ENCODE assay signal across 8 cellular contexts in genomic region chr13:98033277-98034247, GRCh38.
DNase-seq lines count a peak whose midpoint lies in the region; ATAC-seq, FAIRE-seq and TF ChIP-seq lines count a peak whose summit lies in the region.

No MANE protein-coding gene starts in this region.

- TF ChIP-seq RAD21 in HepG2 (CRISPR knock-in tag; IDR thresholded peaks at IDR 0.05): no peak; the same call in 1 of the 2 replicates

- no peaks in the 10 kb centered on the region for H3K36me3 Mint-ChIP-seq in naive thymus-derived CD8-positive, alpha-beta T cell

- DNase-seq in BJ (ENCODE audit: low read depth) (no peak), HT1080 (ENCODE audit: low read depth) (peak; percentile 34), amniotic stem cell (lab: John Stamatoyannopoulos, UW) (peak; percentile 38), HepG2 (ENCODE audit: low spot score) (peak; percentile 85), NCI-H2029 (lab: John Stamatoyannopoulos, UW) (no peak), D341Med (ENCODE audit: low spot score) (no peak), colonic mucosa (no peak)
- no peak for DNase-seq in naive thymus-derived CD8-positive, alpha-beta T cell

- in situ Hi-C loops in HepG2 (cut with HindIII; ENCODE audit: extremely low pct_ligation_motif_present, low pct_unique_long_range_greater_than_20kb): no loop called here

- TSS peak; percentile 79 for BruUV-seq in HepG2 (replicated peaks; lab: Mats Ljungman, UMichigan)

- TF ChIP-seq CTCF in BJ (IDR thresholded peaks at IDR 0.05; ENCODE audit: insufficient read depth, low read depth, low read length) (peak; percentile 60), HepG2 (CRISPR knock-in tag; IDR thresholded peaks at IDR 0.05) (0 out of 2 replicates have a peak, but pooled peaks have one; percentile 11), colonic mucosa (IDR thresholded peaks at IDR 0.05) (no peak)

- H3K9me3 ChIP-seq in HepG2 (ENCODE audit: low read length): no peaks in the 10 kb centered on the region
- H3K9me3 ChIP-seq in colonic mucosa: no peaks in the 10 kb centered on the region

- H3K4me1 Mint-ChIP-seq in naive thymus-derived CD8-positive, alpha-beta T cell: no peaks in the 10 kb centered on the region

- H3K27ac Mint-ChIP-seq in naive thymus-derived CD8-positive, alpha-beta T cell: no peak overlapping the region

- no peaks in the 10 kb centered on the region for H3K9me3 Mint-ChIP-seq in naive thymus-derived CD8-positive, alpha-beta T cell

- H2AFZ ChIP-seq in HepG2 (ENCODE audit: low read length): no peak overlapping the region

- peak; percentile 95 for FAIRE-seq in HepG2 (lab: Jason Lieb, UNC)

- H3K4me3 Mint-ChIP-seq in naive thymus-derived CD8-positive, alpha-beta T cell: no peak overlapping the region

- TF ChIP-seq POLR2A in HepG2 (IDR thresholded peaks at IDR 0.05; ENCODE audit: insufficient read depth in 1 of 2, low read depth in 2 of 2, low read length in 2 of 2): peak in 1 of 2 experiments; percentile 49; a peak in 1 of 4 replicates

- peaks cover 2% of the 10 kb centered on the region; the same call in 1 of the 2 replicates for H3K27me3 ChIP-seq in BJ (ENCODE audit: control insufficient read depth, insufficient read depth, low read length)
- H3K27me3 ChIP-seq in HepG2 (ENCODE audit: control insufficient read depth in 1 of 2, insufficient read depth in 2 of 2, low read length in 2 of 2): no peaks in the 10 kb centered on the region
- H3K27me3 ChIP-seq in colonic mucosa: no peaks in the 10 kb centered on the region

- H4K20me1 ChIP-seq in HepG2 (ENCODE audit: insufficient read depth, low read length): no peaks in the 10 kb centered on the region

- POLR2A ChIA-PET in BJ (lab: Charles Lee) (no interaction called here), HepG2 (lab: Yijun Ruan, JAX) (interaction anchor here (1.2 kb wide), 1 partner anchor 108 kb away, joined by 4 read pairs; no protein-coding TSS in a partner anchor)
- POLR2A ChIA-PET in naive thymus-derived CD8-positive, alpha-beta T cell (lab: Charles Lee): no interaction called here

- H3K27ac ChIP-seq in HepG2 (ENCODE audit: extremely low read length, insufficient read depth, low read length) (peak overlapping the region; percentile 63), colonic mucosa (no peak overlapping the region)

- H3K79me2 ChIP-seq in HepG2 (ENCODE audit: insufficient read depth, low read length): no peaks in the 10 kb centered on the region

- H3K4me1 ChIP-seq in HepG2 (ENCODE audit: insufficient read depth, low read length) (peaks cover 72% of the 10 kb centered on the region), colonic mucosa (no peaks in the 10 kb centered on the region)

- CTCF ChIA-PET in BJ (lab: Yijun Ruan, JAX) (interaction anchor here (0.6 to 2.0 kb wide), 39 partner anchors 9 to 640 kb away, joined by 3 to 9 read pairs (median 4); no protein-coding TSS in a partner anchor), HepG2 (lab: Yijun Ruan, JAX; ENCODE audit: low intra/inter-chr PET ratio, low total read pairs) (no interaction called here)

- H3K4me2 ChIP-seq in HepG2 (ENCODE audit: low read depth, low read length): peak overlapping the region; percentile 95

- ATAC-seq in HepG2: peak; percentile 95
- no peak for ATAC-seq in naive thymus-derived CD8-positive, alpha-beta T cell

- intact Hi-C loops in HepG2 (cut with micrococcal nuclease; ENCODE audit: unreplicated experiment) (loop anchor here (5.0 kb wide), 1 partner anchor 69 kb away; no protein-coding TSS in a partner anchor), colonic mucosa (cut with DNase I) (loop anchor here (10.0 kb wide), 2 partner anchors 91 to 391 kb away; no protein-coding TSS in a partner anchor)

- peak overlapping the region; percentile 25; the same call in 1 of the 2 replicates for H3K9ac ChIP-seq in HepG2 (ENCODE audit: insufficient read depth, low read depth, low read length)
- H3K9ac ChIP-seq in colonic mucosa (ENCODE audit: low read depth in 2 of 2, low read length in 2 of 2): no peak overlapping the region

- 0 out of 4 replicates have a peak, but pooled peaks of 1 of the 2 experiments have one; percentile 14 for TF ChIP-seq EP300 in HepG2 (IDR thresholded peaks at IDR 0.05; ENCODE audit: low read depth in 2 of 2, low read length in 2 of 2)
- no peak for TF ChIP-seq EP300 in HepG2 (CRISPR knock-in tag; IDR thresholded peaks at IDR 0.05; ENCODE audit: borderline replicate concordance)

- H3K36me3 ChIP-seq in BJ (ENCODE audit: control insufficient read depth, insufficient read depth, low read length): no peaks in the 10 kb centered on the region
- H3K36me3 ChIP-seq in HepG2 (replicated peaks in 1 of 2; ENCODE audit: control insufficient read depth in 1 of 2, insufficient read depth in 2 of 2, low read length in 2 of 2): no peaks in the 10 kb centered on the region
- no peaks in the 10 kb centered on the region for H3K36me3 ChIP-seq in colonic mucosa

- peaks cover 0 to 4% (median 0%) of the 10 kb centered on the region in 5 donors for H3K27me3 Mint-ChIP-seq in naive thymus-derived CD8-positive, alpha-beta T cell

- H3K4me3 ChIP-seq in BJ (ENCODE audit: low read depth, low read length): no peak overlapping the region
- H3K4me3 ChIP-seq in HepG2 (replicated peaks in 1 of 3; ENCODE audit: insufficient read depth in 1 of 3, low read depth in 2 of 3, low read length in 3 of 3): peak overlapping the region; percentile 43 to 60 (median 48)
- H3K4me3 ChIP-seq in colonic mucosa: no peak overlapping the region

- WGBS in HepG2 (ENCODE audit: low lambda C conversion rate): 7% methylated on average over 19 of the region's 19 CpGs

TF ChIP-seq in HepG2, 621 proteins besides CTCF, POLR2A, EP300 and RAD21 (continues in another document):
- TF ChIP-seq ZNF503 (CRISPR knock-in tag; IDR thresholded peaks at IDR 0.05): 0 out of 2 replicates have a peak, but pooled peaks have one; percentile 17
- TF ChIP-seq GABPA (IDR thresholded peaks at IDR 0.05; ENCODE audit: low read depth, low read length): no peak
- TF ChIP-seq GABPA (CRISPR knock-in tag; IDR thresholded peaks at IDR 0.05; ENCODE audit: low read depth): no peak
- peak; percentile 18; the same call in 1 of the 2 replicates for TF ChIP-seq HOXA3 (CRISPR knock-in tag; IDR thresholded peaks at IDR 0.05)
- peak; percentile 41; the same call in 1 of the 2 replicates for TF ChIP-seq ZNF614 (CRISPR knock-in tag; IDR thresholded peaks at IDR 0.05; ENCODE audit: borderline replicate concordance)
- peak; percentile 75; the same call in 1 of the 2 replicates for TF ChIP-seq PAXIP1 (CRISPR knock-in tag; conservative IDR thresholded peaks at IDR 0.05)
- TF ChIP-seq RNF2 (conservative IDR thresholded peaks at IDR 0.05; ENCODE audit: low read depth): no peak
- TF ChIP-seq SKIL (CRISPR knock-in tag; IDR thresholded peaks at IDR 0.05; ENCODE audit: borderline replicate concordance): no peak
- no peak for TF ChIP-seq NR2F1 (CRISPR knock-in tag; IDR thresholded peaks at IDR 0.05)
- TF ChIP-seq PHF21A (CRISPR knock-in tag; IDR thresholded peaks at IDR 0.05): peak; percentile 30; the same call in 1 of the 2 replicates

Comparison
In these comparisons a context has a peak if more than half of its experiments do, and no peak if none do; other contexts are left out.
1. DNase-seq: peak in HT1080 (single experiment), amniotic stem cell (single experiment) and HepG2 (single experiment); none in BJ (single experiment), NCI-H2029 (single experiment), D341Med (single experiment), colonic mucosa (single experiment) and naive thymus-derived CD8-positive, alpha-beta T cell (0 of 10).
2. H3K4me3 ChIP-seq: peak in HepG2 (3 of 3); none in BJ (single experiment) and colonic mucosa (single experiment).